ENCODE assay signal across 20 cellular contexts in the genomic region with DNA sequence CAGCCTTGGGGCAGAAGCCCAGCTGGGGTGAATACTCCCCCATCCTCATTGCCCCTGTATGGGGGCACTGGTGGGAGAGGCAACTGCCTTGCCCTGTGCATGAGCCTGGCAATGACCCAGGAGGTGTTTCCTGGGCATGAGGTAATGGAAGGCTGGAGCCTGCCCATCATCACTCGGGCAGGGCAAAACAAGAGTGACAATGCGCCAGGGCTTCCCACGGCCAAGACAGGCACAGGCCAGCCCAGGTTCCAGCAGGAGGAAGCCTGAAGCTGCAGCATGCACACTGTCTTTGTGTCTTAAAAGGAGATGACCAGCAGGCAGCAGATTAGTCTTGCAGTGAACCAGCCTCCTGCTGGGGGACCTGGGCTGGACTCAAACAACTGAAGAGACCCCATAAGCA.
"Had no signal": no experiment of that assay in that cellular context is flagged by ENCODE, and none has a peak within 500 bp of the region (broad histone marks: within the 10 kb centered on the region; RNA-seq: fewer than 3 reads in every experiment).

No MANE protein-coding gene starts in this region.

- H3K4me3 ChIP-seq: gastroesophageal sphincter, lung, sigmoid colon, smooth muscle cell, transverse colon, uterus had no signal

- H3K4me1 ChIP-seq: gastroesophageal sphincter, sigmoid colon, transverse colon, uterus had no signal

- H3K27ac ChIP-seq: epithelial cell of prostate, gastroesophageal sphincter, sigmoid colon, transverse colon, uterus had no signal

- FAIRE-seq: astrocyte, keratinocyte had no signal

- H3K9me3 ChIP-seq: gastroesophageal sphincter, sigmoid colon, transverse colon, uterus had no signal

- H3K4me2 ChIP-seq: smooth muscle cell had no signal

- H3K27me3 ChIP-seq: sigmoid colon, transverse colon, uterus had no signal

- H3K36me3 ChIP-seq: gastroesophageal sphincter, sigmoid colon, transverse colon, uterus had no signal

- DNase-seq: activated CD8-positive, alpha-beta memory T cell treated with anti-CD3 and anti-CD28 coated beads, Interleukin-2, amount 50 U/mL, for 48 hours; activated naive CD4-positive, alpha-beta T cell treated with Interleukin-2 at 50 U/mL for 16 hours; activated naive CD8-positive, alpha-beta T cell treated with anti-CD3 and anti-CD28 coated beads for 36 hours; activated T-cell treated with anti-CD3 and anti-CD28 coated beads, Interleukin-2, amount 50 U/mL, for 4 hours; naive B cell; posterior cingulate gyrus; sigmoid colon; stimulated activated CD4-positive, alpha-beta T cell treated with anti-CD3 and anti-CD28 coated beads, Interleukin-15, amount 100 ng/mL, for 24 hours; stimulated activated CD8-positive, alpha-beta memory T cell treated with anti-CD3 and anti-CD28 coated beads, Interleukin-4, amount 100 ng/mL, for 48 hours; stimulated activated naive B cell treated with anti-CD40 and anti-IgM and Interleukin-4, amounts not matched to agents 10 μg/mL and 1 μg/mL and 100 μg/mL, for 72 hours; T1000; transverse colon; uterus had no signal

- ATAC-seq: activated T-cell treated with anti-CD3 and anti-CD28 coated beads, Interleukin-2, amount 50 U/mL, for 4 hours; gastroesophageal sphincter; stimulated activated naive B cell treated with anti-CD40 and anti-IgM and Interleukin-4, amounts not matched to agents 10 μg/mL and 1 μg/mL and 100 μg/mL, for 72 hours; WTC11 had no signal
